23 cellular contexts compared by ENCODE assay signal in the genomic region with DNA sequence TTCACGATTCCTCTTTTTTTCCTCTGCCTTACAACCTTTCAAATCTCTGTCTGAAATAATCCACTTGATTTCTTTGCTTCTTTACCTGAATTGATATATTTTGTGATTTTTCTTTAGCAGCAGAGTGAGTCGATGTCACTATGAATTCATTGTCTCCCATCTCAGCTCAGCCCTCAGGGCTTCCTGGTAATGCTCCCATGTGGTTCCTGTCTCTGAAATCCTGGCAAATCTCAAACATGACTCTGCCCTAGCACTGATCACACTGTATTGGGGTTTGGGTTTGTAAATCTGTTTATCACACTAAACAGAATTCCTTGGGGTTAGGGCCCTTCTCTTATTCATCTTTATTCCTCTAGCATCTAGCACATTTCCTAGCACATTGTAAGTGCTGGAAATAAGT. TPM values are rescaled to one million over a fixed set of nuclear protein-coding genes. Genes with fewer than 3 reads are reported as not detected.
DNase-seq lines count a peak whose midpoint lies in the region; FAIRE-seq and TF ChIP-seq lines count a peak whose summit lies in the region.
"Had no signal": no experiment of that assay in that cellular context is flagged by ENCODE, and none has a peak within 500 bp of the region (broad histone marks: within the 10 kb centered on the region; RNA-seq: fewer than 3 reads in every experiment).

No MANE protein-coding gene starts in this region.

- no peaks in the 10 kb centered on the region for H3K79me2 ChIP-seq in GM23248 (ENCODE audit: insufficient read depth)
- H3K79me2 ChIP-seq in endothelial cell of umbilical vein (ENCODE audit: control insufficient read depth, insufficient read depth, low read length) = no peaks in the 10 kb centered on the region
- H3K79me2 ChIP-seq in smooth muscle cell (ENCODE audit: low read depth) = no peaks in the 10 kb centered on the region

- H4K20me1 ChIP-seq in GM23248 (ENCODE audit: insufficient read depth) = no peaks in the 10 kb centered on the region
- no peaks in the 10 kb centered on the region for H4K20me1 ChIP-seq in endothelial cell of umbilical vein (replicated peaks; ENCODE audit: control insufficient read depth, extremely low read depth, insufficient read depth, low read length)
- H4K20me1 ChIP-seq in smooth muscle cell (ENCODE audit: low read depth) = no peaks in the 10 kb centered on the region
- H4K20me1 ChIP-seq: BLaER1 treated with 17β-estradiol and CSF1 and Interleukin-3, amounts not matched to agents 10 nM and 100 nM had no signal

- peak; percentile 63 for FAIRE-seq in endothelial cell of umbilical vein (lab: Jason Lieb, UNC)
- FAIRE-seq: HepG2 had no signal

- H3K4me1 ChIP-seq in GM23248 (ENCODE audit: insufficient read depth) (peaks cover 5% of the 10 kb centered on the region; the same call in 1 of the 2 replicates), endothelial cell of umbilical vein (ENCODE audit: control insufficient read depth, extremely low read depth, insufficient read depth, low read length) (no peaks in the 10 kb centered on the region), smooth muscle cell (ENCODE audit: low read depth) (no peaks in the 10 kb centered on the region)

- H3K9me2 ChIP-seq in GM23248 (ENCODE audit: insufficient read depth) = no peaks in the 10 kb centered on the region

- DNase-seq in GM23248 (peak; percentile 15), SK-N-MC (ENCODE audit: low read depth, low spot score) (peak; percentile 32), endothelial cell of umbilical vein (ENCODE audit: low read depth, low spot score) (no peak), smooth muscle cell (lab: John Stamatoyannopoulos, UW; ENCODE audit: unreplicated experiment) (no peak), activated T-cell treated with anti-CD3 and anti-CD28 coated beads for 4 hours (no peak), Ammon's horn (ENCODE audit: low spot score) (no peak), glutamatergic neuron (no peak)
- DNase-seq in activated naive CD4-positive, alpha-beta T cell treated with anti-CD3 and anti-CD28 coated beads for 36 hours = no peak
- DNase-seq: CD4-positive, alpha-beta memory T cell; H9; HFFc6; KBM-7; NCI-H1105; NCI-H146; NCI-H2029; NCI-H2171; NCI-H524 treated with DMSO at 0.1 percent for 48 hours; Right ventricle myocardium superior had no signal

- intact Hi-C loops in endothelial cell of umbilical vein (cut with micrococcal nuclease) = no loop called here
- intact Hi-C loops in activated naive CD4-positive, alpha-beta T cell treated with anti-CD3 and anti-CD28 coated beads for 36 hours (cut with micrococcal nuclease) = no loop called here

- BruUV-seq in endothelial cell of umbilical vein (replicated peaks; lab: Mats Ljungman, UMichigan) = no TSS peak

- H3K27me3 ChIP-seq in GM23248 (replicated peaks; ENCODE audit: insufficient read depth) (no peaks in the 10 kb centered on the region), endothelial cell of umbilical vein (ENCODE audit: control insufficient read depth in 2 of 2, insufficient read depth in 2 of 2, low read length in 2 of 2) (no peaks in the 10 kb centered on the region), smooth muscle cell (ENCODE audit: low read depth) (no peaks in the 10 kb centered on the region)
- H3K27me3 ChIP-seq: BLaER1 treated with 17β-estradiol and CSF1 and Interleukin-3, amounts not matched to agents 10 nM and 100 nM had no signal

- H3K4me3 Mint-ChIP-seq in activated naive CD4-positive, alpha-beta T cell treated with anti-CD3 and anti-CD28 coated beads for 36 hours = no peak overlapping the region
- no peak overlapping the region for H3K4me3 Mint-ChIP-seq in glutamatergic neuron (ENCODE audit: unreplicated experiment)
- H3K4me3 Mint-ChIP-seq: CD4-positive, alpha-beta memory T cell; H9; HFFc6 had no signal

- POLR2A ChIA-PET in endothelial cell of umbilical vein (lab: Charles Lee) = interaction anchor here (0.6 kb wide), 1 partner anchor 1363 kb away, joined by 3 read pairs; no protein-coding TSS in a partner anchor

- TF ChIP-seq CTCF in endothelial cell of umbilical vein (IDR thresholded peaks at IDR 0.05; ENCODE audit: extremely low read depth in 1 of 2, insufficient read depth in 1 of 2, low read depth in 1 of 2, low read length in 2 of 2) (no peak), smooth muscle cell (IDR thresholded peaks at IDR 0.05; ENCODE audit: borderline replicate concordance, insufficient read depth, poor library complexity, severe bottlenecking) (no peak), glutamatergic neuron (IDR thresholded peaks at IDR 0.05; ENCODE audit: partially characterized antibody, unreplicated experiment) (no peak)

- dilution Hi-C loops in endothelial cell of umbilical vein (cut with MboI; ENCODE audit: extremely low pct_ligation_motif_present, low sequenced_read_pairs) = no loop called here

- H3K9ac ChIP-seq in GM23248 = no peak overlapping the region
- H3K9ac ChIP-seq in SK-N-MC (ENCODE audit: insufficient read length) = no peak overlapping the region
- no peak overlapping the region for H3K9ac ChIP-seq in endothelial cell of umbilical vein (replicated peaks; ENCODE audit: extremely low read depth, insufficient read depth, low read length)
- no peak overlapping the region for H3K9ac ChIP-seq in smooth muscle cell (ENCODE audit: low read depth)
- H3K9ac ChIP-seq: BLaER1 treated with 17β-estradiol and CSF1 and Interleukin-3, amounts not matched to agents 10 nM and 100 nM had no signal

- peaks cover 5% of the 10 kb centered on the region for H3K9me3 Mint-ChIP-seq in activated naive CD4-positive, alpha-beta T cell treated with anti-CD3 and anti-CD28 coated beads for 36 hours
- no peaks in the 10 kb centered on the region for H3K9me3 Mint-ChIP-seq in glutamatergic neuron (ENCODE audit: unreplicated experiment)

- H3K4me1 Mint-ChIP-seq in activated naive CD4-positive, alpha-beta T cell treated with anti-CD3 and anti-CD28 coated beads for 36 hours (ENCODE audit: low read depth) = no peaks in the 10 kb centered on the region
- H3K4me1 Mint-ChIP-seq in glutamatergic neuron (ENCODE audit: low read depth, unreplicated experiment) = no peaks in the 10 kb centered on the region
- H3K4me1 Mint-ChIP-seq: CD4-positive, alpha-beta memory T cell had no signal

- H3K27ac Mint-ChIP-seq in activated naive CD4-positive, alpha-beta T cell treated with anti-CD3 and anti-CD28 coated beads for 36 hours = no peak overlapping the region
- H3K27ac Mint-ChIP-seq in glutamatergic neuron (ENCODE audit: unreplicated experiment) = no peak overlapping the region
- H3K27ac Mint-ChIP-seq: CD4-positive, alpha-beta memory T cell; H9; HFFc6 had no signal

- H2AFZ ChIP-seq in GM23248 (no peak overlapping the region), endothelial cell of umbilical vein (ENCODE audit: low read depth, low read length) (no peak overlapping the region), smooth muscle cell (ENCODE audit: low read depth) (peak overlapping the region; percentile 24)

- H3K27ac ChIP-seq in GM23248 = no peak overlapping the region
- no peak overlapping the region; the same call in 1 of the 2 replicates for H3K27ac ChIP-seq in SK-N-MC
- no peak overlapping the region for H3K27ac ChIP-seq in endothelial cell of umbilical vein (ENCODE audit: insufficient read depth, low read depth, low read length)
- H3K27ac ChIP-seq in smooth muscle cell (ENCODE audit: low read depth) = no peak overlapping the region
- H3K27ac ChIP-seq: BLaER1 treated with 17β-estradiol and CSF1 and Interleukin-3, amounts not matched to agents 10 nM and 100 nM had no signal

- no peaks in the 10 kb centered on the region for H3K36me3 Mint-ChIP-seq in activated naive CD4-positive, alpha-beta T cell treated with anti-CD3 and anti-CD28 coated beads for 36 hours (ENCODE audit: low read depth)
- H3K36me3 Mint-ChIP-seq in glutamatergic neuron (ENCODE audit: unreplicated experiment) = peaks cover 4% of the 10 kb centered on the region

- CTCF ChIA-PET in endothelial cell of umbilical vein (lab: Charles Lee) = interaction anchor here (1.2 to 1.6 kb wide), 2 partner anchors 16 to 17 kb away, joined by 5 to 7 read pairs; no protein-coding TSS in a partner anchor
- CTCF ChIA-PET in activated naive CD4-positive, alpha-beta T cell treated with anti-CD3 and anti-CD28 coated beads for 36 hours (lab: Charles Lee) = no interaction called here

- TF ChIP-seq POLR2A in endothelial cell of umbilical vein (IDR thresholded peaks at IDR 0.05; ENCODE audit: low read depth, low read length) = no peak

- peaks cover 3% of the 10 kb centered on the region; the same call in 1 of the 2 replicates for H3F3A ChIP-seq in GM23248 (ENCODE audit: insufficient read depth)
- no peaks in the 10 kb centered on the region for H3F3A ChIP-seq in smooth muscle cell (ENCODE audit: low read depth)

- no peak overlapping the region for H3K4me3 ChIP-seq in GM23248
- H3K4me3 ChIP-seq in SK-N-MC = no peak overlapping the region
- no peak overlapping the region for H3K4me3 ChIP-seq in endothelial cell of umbilical vein (replicated peaks in 1 of 3; ENCODE audit: insufficient read depth in 1 of 3, low read depth in 1 of 3, low read length in 3 of 3)
- no peak overlapping the region for H3K4me3 ChIP-seq in smooth muscle cell
- H3K4me3 ChIP-seq: BLaER1 treated with 17β-estradiol and CSF1 and Interleukin-3, amounts not matched to agents 10 nM and 100 nM had no signal

- H3K4me2 ChIP-seq in GM23248 (ENCODE audit: unreplicated experiment) (no peak overlapping the region), endothelial cell of umbilical vein (ENCODE audit: insufficient read depth, low read length) (no peak overlapping the region), smooth muscle cell (no peak overlapping the region)
- H3K4me2 ChIP-seq: BLaER1 treated with 17β-estradiol and CSF1 and Interleukin-3, amounts not matched to agents 10 nM and 100 nM had no signal

- peaks cover 6% of the 10 kb centered on the region for H3K27me3 Mint-ChIP-seq in activated naive CD4-positive, alpha-beta T cell treated with anti-CD3 and anti-CD28 coated beads for 36 hours (ENCODE audit: low read depth)
- H3K27me3 Mint-ChIP-seq in glutamatergic neuron (ENCODE audit: unreplicated experiment) = peaks cover 1% of the 10 kb centered on the region

- WGBS in GM23248 (ENCODE audit: low coverage in 1 of 2, low lambda C conversion rate in 2 of 2, missing lambda C conversion rate in 2 of 2), 2 experiments = 80 to 86% methylated on average over 2 of the region's 2 CpGs
- 78% methylated on average over 2 of the region's 2 CpGs for WGBS in smooth muscle cell (ENCODE audit: low lambda C conversion rate)

- in situ Hi-C loops in GM23248 (cut with MboI) = no loop called here

- no peaks in the 10 kb centered on the region for H3K9me3 ChIP-seq in GM23248 (ENCODE audit: low read depth)
- H3K9me3 ChIP-seq in SK-N-MC (ENCODE audit: low read depth, low read length) = no peaks in the 10 kb centered on the region
- no peaks in the 10 kb centered on the region for H3K9me3 ChIP-seq in endothelial cell of umbilical vein (replicated peaks; ENCODE audit: control insufficient read depth, insufficient read depth, low read length)
- H3K9me3 ChIP-seq in smooth muscle cell (replicated peaks; ENCODE audit: low read depth) = no peaks in the 10 kb centered on the region

- no peaks in the 10 kb centered on the region for H3K9me1 ChIP-seq in endothelial cell of umbilical vein (replicated peaks; ENCODE audit: control insufficient read depth, extremely low read depth, insufficient read depth, low read length)

- H3K36me3 ChIP-seq in GM23248 (ENCODE audit: low read depth) (no peaks in the 10 kb centered on the region), SK-N-MC (ENCODE audit: insufficient read depth, low read length) (no peaks in the 10 kb centered on the region), endothelial cell of umbilical vein (ENCODE audit: control insufficient read depth in 2 of 2, extremely low read depth in 1 of 2, insufficient read depth in 2 of 2, low read length in 2 of 2) (no peaks in the 10 kb centered on the region), smooth muscle cell (ENCODE audit: low read depth) (no peaks in the 10 kb centered on the region)
- H3K36me3 ChIP-seq: BLaER1 treated with 17β-estradiol and CSF1 and Interleukin-3, amounts not matched to agents 10 nM and 100 nM had no signal

RNA-seq across cellular contexts. Expression of a gene that starts 43.0 kb away (rescaled TPM):
- total RNA-seq in GM23248 (2014; rRNA removed; shearing (Covaris generic)) = 0.11 and 0.51 TPM in 2 replicates
- polyA plus RNA-seq in GM23248 (2016; fragmentation: Nextera tagmentation; extraction: Ambion mirVana) (0.09 and 0.16 TPM in 2 replicates), endothelial cell of umbilical vein (0.04 and 0.05 TPM in 2 replicates), smooth muscle cell (not detected in 2 replicates)
- total RNA-seq in endothelial cell of umbilical vein (not detected in 2 replicates), smooth muscle cell (0.09 TPM in 1 of 2 replicates, not detected in the other), glutamatergic neuron (ENCODE audit: unreplicated experiment) (not detected)
- not detected in 2 replicates for polyA plus RNA-seq in endothelial cell of umbilical vein (2011; cell fraction: cytosol; rRNA removed)
- 0.80 and 1.4 TPM in 2 replicates for polyA plus RNA-seq in endothelial cell of umbilical vein (2011; cell fraction: nucleus; rRNA removed)
- not detected in 2 replicates for polyA plus RNA-seq in endothelial cell of umbilical vein (2012)
- polyA minus RNA-seq in endothelial cell of umbilical vein = 0.10 TPM in 1 of 2 replicates, not detected in the other
- not detected for polyA minus RNA-seq in endothelial cell of umbilical vein (2011; cell fraction: cytosol; rRNA and poly(A)+ RNA removed)
- 0.24 TPM in 2 replicates for polyA minus RNA-seq in endothelial cell of umbilical vein (2011; cell fraction: nucleus; rRNA and poly(A)+ RNA removed)
- not detected for total RNA-seq in activated naive CD4-positive, alpha-beta T cell treated with anti-CD3 and anti-CD28 coated beads for 36 hours
- total RNA-seq: CD4-positive, alpha-beta memory T cell; Daoy; H9; HepG2; HFFc6; HT-29; OCI-LY7; Right ventricle myocardium superior had no signal
- polyA plus RNA-seq: CD4-positive, alpha-beta memory T cell had no signal

Comparison
In these comparisons a context has a peak if more than half of its experiments do, and no peak if none do; other contexts are left out.
1. DNase-seq: peak in GM23248 (single experiment) and SK-N-MC (single experiment); none in endothelial cell of umbilical vein (single experiment), smooth muscle cell (single experiment), activated T-cell treated with anti-CD3 and anti-CD28 coated beads for 4 hours (single experiment), Ammon's horn (single experiment), activated naive CD4-positive, alpha-beta T cell treated with anti-CD3 and anti-CD28 coated beads for 36 hours (single experiment) and glutamatergic neuron (single experiment).